In genomic region chr7:38369816-38370493, GRCh38 we compare ENCODE assay signal across 8 cellular contexts.
DNase-seq lines count a peak whose midpoint lies in the region; ATAC-seq and TF ChIP-seq lines count a peak whose summit lies in the region.

No MANE protein-coding gene starts in this region.

- peak; percentile 82 for TF ChIP-seq CTCF in GM12874 (IDR thresholded peaks at IDR 0.05; ENCODE audit: insufficient read depth, low read depth, low read length)

- H3K4me1 Mint-ChIP-seq in T-cell, result peaks cover 69 to 75% (median 71%) of the 10 kb centered on the region in 3 donors

- H3K27ac Mint-ChIP-seq in T-cell, result peak overlapping the region; percentile 91

- WGBS in right cardiac atrium, result 26% methylated on average over 8 of the region's 8 CpGs

- POLR2A ChIA-PET in T-cell (lab: Charles Lee), result interaction anchor here in 1 of 2 donors (0.5 to 0.6 kb wide), 3 partner anchors 33 to 159 kb away, joined by 3 to 4 read pairs (median 3); no protein-coding TSS in a partner anchor

- no peaks in the 10 kb centered on the region for H3K9me3 Mint-ChIP-seq in T-cell

- CTCF ChIA-PET in T-cell (lab: Charles Lee), result interaction anchor here (0.5 to 7.4 kb wide), 50 partner anchors 7 to 1621 kb away, joined by 3 to 161 read pairs (median 4); partner anchors contain the start of gene STARD3NL (in 1 of the 2)

- peaks cover 3% of the 10 kb centered on the region for H3K4me1 ChIP-seq in right cardiac atrium (ENCODE audit: control insufficient read depth, insufficient read depth, low read length)

- ATAC-seq in HG02642 (IDR thresholded peaks at IDR 0.05; ENCODE audit: poor library complexity, unreplicated experiment) (peak; percentile 77), T-cell (replicated peaks in 1 of 4) (peak in 3 of 4 experiments; percentile 55 to 58 (median 58)), right cardiac atrium (peak; percentile 91 to 92), sciatic nerve (peak; percentile 92)

- H3K36me3 Mint-ChIP-seq in T-cell, result peaks cover 2% of the 10 kb centered on the region

- peak overlapping the region; percentile 40 to 58 (median 46) for H3K4me3 Mint-ChIP-seq in T-cell

- H3K27ac ChIP-seq in right cardiac atrium (ENCODE audit: low read length), result no peak overlapping the region

- H3K4me3 ChIP-seq in right cardiac atrium (ENCODE audit: low read length), result no peak overlapping the region

- intact Hi-C loops in right cardiac atrium (cut with DNase I), result no loop called here
- intact Hi-C loops in sciatic nerve (cut with DNase I), result no loop called here

- no peaks in the 10 kb centered on the region for H3K27me3 Mint-ChIP-seq in T-cell

- DNase-seq in NCI-H1092 treated with DMSO at 0.1 percent for 48 hours (lab: John Stamatoyannopoulos, UW) (peak; percentile 54), T-cell (peak; percentile 42 to 88 (median 73)), amniotic stem cell (lab: John Stamatoyannopoulos, UW) (peak; percentile 92), right cardiac atrium (peak; percentile 88 to 95 (median 93)), sciatic nerve (ENCODE audit: low spot score) (peak; percentile 91), NK-92 (lab: John Stamatoyannopoulos, UW; ENCODE audit: unreplicated experiment) (no peak)

- no peaks in the 10 kb centered on the region for H3K9me3 ChIP-seq in right cardiac atrium (ENCODE audit: control insufficient read depth, low read length)

- no peaks in the 10 kb centered on the region for H3K27me3 ChIP-seq in right cardiac atrium (ENCODE audit: control insufficient read depth, insufficient read depth)
